In genomic region chr16:35561346-35561745, GRCh38 we compare ENCODE assay signal across 25 cellular contexts.
"Had no signal": no experiment of that assay in that cellular context is flagged by ENCODE, and none has a peak within 500 bp of the region (broad histone marks: within the 10 kb centered on the region; RNA-seq: fewer than 3 reads in every experiment).

No MANE protein-coding gene starts in this region.

- H3K4me3 ChIP-seq: ascending aorta, breast epithelium, cardiac muscle cell, colonic mucosa, heart left ventricle had no signal

- ATAC-seq: activated CD4-positive, alpha-beta T cell treated with anti-CD3 and anti-CD28 coated beads for 36 hours; activated naive CD4-positive, alpha-beta T cell treated with anti-CD3 and anti-CD28 coated beads, Interleukin-2, amount 50 U/mL, for 72 hours; activated T-cell treated with anti-CD3 and anti-CD28 coated beads, Interleukin-2, amount 50 U/mL, for 72 hours; heart left ventricle had no signal

- H3K27ac ChIP-seq: ascending aorta, breast epithelium, cardiac muscle cell, colonic mucosa, heart left ventricle had no signal

- H3K27me3 ChIP-seq: ascending aorta, breast epithelium, cardiac muscle cell, colonic mucosa, heart left ventricle had no signal

- DNase-seq: activated CD4-positive, alpha-beta memory T cell treated with anti-CD3 and anti-CD28 coated beads, Interleukin-2, amount 10 ng/mL, durations not matched to agents 7 days and 5 days; activated CD4-positive, alpha-beta T cell treated with anti-CD3 and anti-CD28 coated beads for 36 hours; activated CD4-positive, alpha-beta T cell treated with anti-CD3 and anti-CD28 coated beads, Interleukin-2, amount 10 ng/mL, durations not matched to agents 24 days and 14 days; activated CD4-positive, CD25-positive, alpha-beta regulatory T cell; activated CD4-positive, CD25-positive, alpha-beta regulatory T cell treated with anti-CD3 and anti-CD28 coated beads, Interleukin-2, amount 50 U/mL, for 72 hours; activated CD8-positive, alpha-beta memory T cell treated with anti-CD3 and anti-CD28 coated beads, Interleukin-2, amount 50 U/mL, for 48 hours; activated gamma-delta T cell; activated naive CD4-positive, alpha-beta T cell; activated naive CD4-positive, alpha-beta T cell treated with anti-CD3 and anti-CD28 coated beads, Interleukin-2, amount 10 ng/mL, durations not matched to agents 7 days and 5 days; activated naive CD8-positive, alpha-beta T cell treated with anti-CD3 and anti-CD28 coated beads, Interleukin-2, amount 10 ng/mL, durations not matched to agents 7 days and 5 days; activated T-cell treated with anti-CD3 and anti-CD28 coated beads for 4 hours; activated T-cell treated with anti-CD3 and anti-CD28 coated beads, Interleukin-2, amount 50 U/mL, for 24 hours; activated T-cell treated with anti-CD3 and anti-CD28 coated beads, Interleukin-2, amount 50 U/mL, for 72 hours; central memory CD4-positive, alpha-beta T cell; cerebellar nuclear complex; colonic mucosa; effector CD8-positive, alpha-beta T cell; foreskin fibroblast; glutamatergic neuron; heart left ventricle; T-helper 2 cell had no signal

- H3K4me1 ChIP-seq: ascending aorta, breast epithelium, colonic mucosa, heart left ventricle had no signal

- H3K36me3 ChIP-seq: ascending aorta, breast epithelium, cardiac muscle cell, colonic mucosa, heart left ventricle had no signal

- H3K9me3 ChIP-seq: ascending aorta, breast epithelium, colonic mucosa had no signal
